In the genomic region with DNA sequence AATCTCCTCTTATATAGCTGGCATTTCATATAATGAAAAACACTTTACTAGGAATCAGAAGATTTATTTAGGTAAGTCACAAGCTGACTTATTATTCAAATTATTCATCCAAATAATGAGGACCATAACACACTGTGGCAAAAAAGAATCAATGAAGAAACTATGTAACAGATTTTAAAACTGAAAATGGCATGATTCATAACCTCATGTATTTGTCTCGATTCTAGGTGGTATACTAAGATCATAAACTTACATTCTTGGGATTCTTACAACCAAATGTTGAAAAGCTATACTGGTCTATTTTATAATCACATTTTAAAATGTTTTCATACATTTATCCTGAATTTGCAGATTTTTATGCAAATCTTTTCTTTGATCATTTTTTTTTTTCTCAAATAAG, we compare ENCODE assay signal across 7 cellular contexts.
DNase-seq lines count a peak whose midpoint lies in the region; ATAC-seq, FAIRE-seq and TF ChIP-seq lines count a peak whose summit lies in the region.
"Not testable (repeated sequence)": the region's sequence is repeated elsewhere in the genome, so short reads cannot be mapped to it uniquely, and the experiment has no call there.

No MANE protein-coding gene starts in this region.

- not testable (repeated sequence) for H3K4me3 ChIP-seq in GM23248; IMR-90 (ENCODE audit: insufficient read depth, low read depth, low read length); SK-N-MC; hepatocyte; mesenchymal stem cell (ENCODE audit: insufficient read depth in 1 of 2, low read depth in 1 of 2, low read length in 2 of 2); small intestine (ENCODE audit: low read depth in 1 of 2, low read length in 2 of 2)

- H3K27me3 Mint-ChIP-seq in chondrocyte (ENCODE audit: low read depth) = not testable (repeated sequence)

- not testable (repeated sequence) for BruUV-seq in IMR-90 (replicated peaks; lab: Mats Ljungman, UMichigan)

- DNase-seq in GM23248; IMR-90; SK-N-MC (ENCODE audit: low read depth, low spot score); chondrocyte (ENCODE audit: low spot score); hepatocyte (ENCODE audit: low spot score); mesenchymal stem cell; small intestine: not testable (repeated sequence)

- H3K36me3 Mint-ChIP-seq in chondrocyte (ENCODE audit: low read depth) = not testable (repeated sequence)

- TF ChIP-seq POLR2A in IMR-90 (IDR thresholded peaks at IDR 0.05; ENCODE audit: low read depth, low read length) = not testable (repeated sequence)

- H4K5ac ChIP-seq in IMR-90 (ENCODE audit: low read depth, low read length) = not testable (repeated sequence)

- not testable (repeated sequence) for H3K18ac ChIP-seq in IMR-90 (ENCODE audit: low read depth, low read length); mesenchymal stem cell (ENCODE audit: low read depth in 1 of 2, low read length in 2 of 2)

- peaks cover 28% of the 10 kb centered on the region for H3F3A ChIP-seq in GM23248 (ENCODE audit: insufficient read depth)

- H3K4me1 ChIP-seq in GM23248 (ENCODE audit: insufficient read depth) = peaks cover 17% of the 10 kb centered on the region
- H3K4me1 ChIP-seq in IMR-90 (ENCODE audit: control insufficient read depth, insufficient read depth, low read length); hepatocyte (ENCODE audit: insufficient read depth); mesenchymal stem cell (ENCODE audit: control insufficient read depth, insufficient read depth, low read depth, low read length); small intestine (ENCODE audit: control insufficient read depth in 2 of 2, insufficient read depth in 1 of 2, low read depth in 1 of 2, low read length in 1 of 2): not testable (repeated sequence)

- not testable (repeated sequence) for H3K4me3 Mint-ChIP-seq in chondrocyte (ENCODE audit: unreplicated experiment)

- H3K4me2 ChIP-seq in GM23248 (ENCODE audit: unreplicated experiment) (peak overlapping the region; percentile 40), hepatocyte (peak overlapping the region; percentile 38)
- H3K4me2 ChIP-seq in IMR-90 (ENCODE audit: low read depth, low read length); mesenchymal stem cell (ENCODE audit: low read length, poor library complexity, severe bottlenecking): not testable (repeated sequence)

- not testable (repeated sequence) for H3K9me3 ChIP-seq in GM23248 (ENCODE audit: low read depth); IMR-90 (ENCODE audit: control insufficient read depth, insufficient read depth, low read length); SK-N-MC (ENCODE audit: low read depth, low read length); hepatocyte (ENCODE audit: low read depth); mesenchymal stem cell (ENCODE audit: control insufficient read depth, low read length); small intestine (ENCODE audit: control insufficient read depth, low read depth)

- H3K14ac ChIP-seq in IMR-90 (replicated peaks; ENCODE audit: low read depth, low read length); mesenchymal stem cell (ENCODE audit: low read length in 2 of 2): not testable (repeated sequence)

- peak overlapping the region; percentile 47 for H3K27ac ChIP-seq in GM23248
- H3K27ac ChIP-seq in IMR-90 (ENCODE audit: insufficient read depth, low read length); small intestine (ENCODE audit: low read depth in 1 of 2, low read length in 1 of 2): not testable (repeated sequence)
- H3K27ac ChIP-seq in SK-N-MC = peak overlapping the region; percentile 70; the same call in 1 of the 2 replicates
- H3K27ac ChIP-seq in hepatocyte = peak overlapping the region; percentile 76
- peak overlapping the region; percentile 45 for H3K27ac ChIP-seq in mesenchymal stem cell (ENCODE audit: low read length, poor library complexity, severe bottlenecking)

- not testable (repeated sequence) for H2BK12ac ChIP-seq in mesenchymal stem cell (ENCODE audit: low read length in 2 of 2)

- H2AK5ac ChIP-seq in IMR-90 (ENCODE audit: low read depth, low read length); mesenchymal stem cell (ENCODE audit: low read length, severe bottlenecking): not testable (repeated sequence)

- dilution Hi-C loops in IMR-90 (cut with HindIII; ENCODE audit: low sequenced_read_pairs, unreplicated experiment) = not testable (repeated sequence)

- not testable (repeated sequence) for H3K9ac ChIP-seq in GM23248; IMR-90 (ENCODE audit: low read depth, low read length); SK-N-MC (ENCODE audit: insufficient read length); mesenchymal stem cell (ENCODE audit: low read length)

- CTCF ChIA-PET in IMR-90 (lab: Yijun Ruan, JAX) = not testable (repeated sequence)

- not testable (repeated sequence) for H2AFZ ChIP-seq in GM23248; IMR-90 (replicated peaks; ENCODE audit: low read length, poor library complexity); hepatocyte; mesenchymal stem cell (ENCODE audit: low read depth, low read length)

- peaks cover 14% of the 10 kb centered on the region for H3K79me2 ChIP-seq in GM23248 (ENCODE audit: insufficient read depth)
- H3K79me2 ChIP-seq in hepatocyte = not testable (repeated sequence)

- not testable (repeated sequence) for H3K23ac ChIP-seq in IMR-90 (ENCODE audit: low read depth, low read length); mesenchymal stem cell (ENCODE audit: low read length in 2 of 2)

- not testable (repeated sequence) for ATAC-seq in IMR-90 (ENCODE audit: low read depth)

- not testable (repeated sequence) for TF ChIP-seq CTCF in IMR-90 (conservative IDR thresholded peaks at IDR 0.05; ENCODE audit: low read depth, low read length); chondrocyte (IDR thresholded peaks at IDR 0.05); hepatocyte (IDR thresholded peaks at IDR 0.05; ENCODE audit: poor library complexity)

- POLR2A ChIA-PET in IMR-90 (lab: Charles Lee; ENCODE audit: unreplicated experiment) = not testable (repeated sequence)

- 14 to 20% methylated on average over 1 of the region's 1 CpG for WGBS in GM23248 (ENCODE audit: low coverage in 1 of 2, low lambda C conversion rate in 2 of 2, missing lambda C conversion rate in 2 of 2), 2 experiments
- WGBS in IMR-90 (ENCODE audit: extremely low coverage in 2 of 2, insufficient read length in 1 of 2), 2 experiments = no CpG with 5 or more reads among the region's 1 CpG
- WGBS in hepatocyte (ENCODE audit: low lambda C conversion rate, missing lambda C conversion rate) = 76% methylated on average over 1 of the region's 1 CpG
- WGBS in mesenchymal stem cell = no CpG with 5 or more reads among the region's 1 CpG
- 62 to 66% (median 63%) methylated on average over 1 of the region's 1 CpG for whole genome bisulfite sequencing in small intestine, 3 donors

- TF ChIP-seq RAD21 in IMR-90 (IDR thresholded peaks at IDR 0.05; ENCODE audit: low read length) = not testable (repeated sequence)

- H2BK120ac ChIP-seq in IMR-90 (ENCODE audit: low read depth, low read length); mesenchymal stem cell (ENCODE audit: low read depth, low read length): not testable (repeated sequence)

- H3K4ac ChIP-seq in IMR-90 (ENCODE audit: low read depth, low read length); mesenchymal stem cell (ENCODE audit: low read depth in 1 of 2, low read length in 2 of 2): not testable (repeated sequence)

- not testable (repeated sequence) for H3K79me1 ChIP-seq in IMR-90 (ENCODE audit: low read depth in 1 of 2, low read length in 2 of 2); mesenchymal stem cell (replicated peaks; ENCODE audit: low read length, poor library complexity, severe bottlenecking)

- H4K8ac ChIP-seq in IMR-90 (ENCODE audit: low read depth in 2 of 2, low read length in 2 of 2); mesenchymal stem cell (ENCODE audit: low read length): not testable (repeated sequence)

- H3K27me3 ChIP-seq in GM23248 (replicated peaks; ENCODE audit: insufficient read depth); IMR-90 (ENCODE audit: control insufficient read depth, insufficient read depth, low read length); hepatocyte; mesenchymal stem cell (ENCODE audit: control insufficient read depth in 1 of 2, insufficient read depth in 1 of 2, low read length in 2 of 2); small intestine (ENCODE audit: control insufficient read depth in 2 of 2, insufficient read depth in 2 of 2, low read length in 2 of 2): not testable (repeated sequence)

- peak; percentile 5 for FAIRE-seq in small intestine (lab: Jason Lieb, UNC)

- H2BK5ac ChIP-seq in IMR-90 (ENCODE audit: low read depth, low read length, poor library complexity, severe bottlenecking) = peak overlapping the region; percentile 33
- H2BK5ac ChIP-seq in mesenchymal stem cell (ENCODE audit: low read depth, low read length, poor library complexity, severe bottlenecking) = not testable (repeated sequence)

- not testable (repeated sequence) for H2BK20ac ChIP-seq in IMR-90 (ENCODE audit: low read depth, low read length)

- H4K20me1 ChIP-seq in GM23248 (ENCODE audit: insufficient read depth); IMR-90 (ENCODE audit: insufficient read depth, low read length); hepatocyte (ENCODE audit: insufficient read depth, poor library complexity, severe bottlenecking): not testable (repeated sequence)

- intact Hi-C loops in IMR-90 (cut with micrococcal nuclease) = not testable (repeated sequence)

- in situ Hi-C loops in GM23248 (cut with MboI); IMR-90 (cut with MboI; ENCODE audit: low sequenced_read_pairs): not testable (repeated sequence)

- not testable (repeated sequence) for H4K91ac ChIP-seq in IMR-90 (ENCODE audit: insufficient read depth, low read depth, low read length); mesenchymal stem cell (ENCODE audit: low read length)

- not testable (repeated sequence) for H3K9me2 ChIP-seq in GM23248 (ENCODE audit: insufficient read depth); hepatocyte (replicated peaks; ENCODE audit: insufficient read depth)

- H2BK15ac ChIP-seq in IMR-90 (ENCODE audit: low read depth, low read length); mesenchymal stem cell (ENCODE audit: low read depth, poor library complexity, severe bottlenecking): not testable (repeated sequence)

- not testable (repeated sequence) for H3K36me3 ChIP-seq in GM23248 (ENCODE audit: low read depth); IMR-90 (ENCODE audit: control insufficient read depth, insufficient read depth, low read length); SK-N-MC (ENCODE audit: insufficient read depth, low read length); hepatocyte (replicated peaks; ENCODE audit: insufficient read depth, low read depth); mesenchymal stem cell (ENCODE audit: control insufficient read depth in 1 of 2, insufficient read depth in 2 of 2, low read depth in 1 of 2, low read length in 2 of 2); small intestine (ENCODE audit: control insufficient read depth in 2 of 2, insufficient read depth in 2 of 2, low read length in 2 of 2)

- H3K56ac ChIP-seq in IMR-90 (ENCODE audit: extremely low read depth, insufficient read depth, low read length) = not testable (repeated sequence)

- H3K9me1 ChIP-seq in IMR-90 (ENCODE audit: insufficient read depth, low read length) = not testable (repeated sequence)

- H3K27ac Mint-ChIP-seq in chondrocyte (ENCODE audit: unreplicated experiment) = peak overlapping the region; percentile 36

- not testable (repeated sequence) for H3K9me3 Mint-ChIP-seq in chondrocyte (ENCODE audit: low read depth)

- H2AK9ac ChIP-seq in IMR-90 (replicated peaks; ENCODE audit: low read depth, low read length, poor library complexity) = not testable (repeated sequence)

- peaks cover 14% of the 10 kb centered on the region for H3K4me1 Mint-ChIP-seq in chondrocyte (ENCODE audit: low read depth)
